ENCODE assay signal across 1 cellular context in genomic region chr11:131092469-131092868, GRCh38.
TF ChIP-seq lines count a peak whose summit lies in the region.

No MANE protein-coding gene starts in this region.

TF ChIP-seq in IMR-90, 13 proteins besides CTCF, POLR2A, EP300 and RAD21 (continued from another document):
- no peak for TF ChIP-seq ELK1 (IDR thresholded peaks at IDR 0.05; ENCODE audit: borderline replicate concordance, low read depth, low read length)
- TF ChIP-seq FOS (IDR thresholded peaks at IDR 0.05; ENCODE audit: low read depth, low read length), result no peak
- no peak for TF ChIP-seq BHLHE40 (IDR thresholded peaks at IDR 0.05; ENCODE audit: low read depth, low read length)
- no peak for TF ChIP-seq NFE2L2 (IDR thresholded peaks at IDR 0.05; ENCODE audit: low read depth, low read length)
